In genomic region chr7:81770823-81771222, GRCh38 we compare ENCODE assay signal across 23 cellular contexts. TPM values are rescaled to one million over a fixed set of nuclear protein-coding genes. Genes with fewer than 3 reads are reported as not detected.
DNase-seq lines count a peak whose midpoint lies in the region; ATAC-seq and TF ChIP-seq lines count a peak whose summit lies in the region.
"Had no signal": no experiment of that assay in that cellular context is flagged by ENCODE, and none has a peak within 500 bp of the region (broad histone marks: within the 10 kb centered on the region; RNA-seq: fewer than 3 reads in every experiment).

No MANE protein-coding gene starts in this region.

- H3K27ac ChIP-seq in 22Rv1 (peak overlapping the region; percentile 84), PC-9 (no peak overlapping the region), fibroblast of lung (ENCODE audit: insufficient read depth, low read length) (no peak overlapping the region), spleen (peak overlapping the region in 6 of 8 donors; percentile 25 to 79 (median 66)), breast epithelium (peak overlapping the region in 1 of 2 donors; percentile 29)

- no peaks in the 10 kb centered on the region for H3F3A ChIP-seq in PC-9 (ENCODE audit: insufficient read depth, low read depth)

- no peaks in the 10 kb centered on the region for H3K27me3 ChIP-seq in PC-9 (ENCODE audit: insufficient read depth, low read depth)
- no peaks in the 10 kb centered on the region for H3K27me3 ChIP-seq in fibroblast of lung (ENCODE audit: control insufficient read depth, insufficient read depth, low read length)
- H3K27me3 ChIP-seq in spleen (replicated peaks in 1 of 7), result no peaks in the 10 kb centered on the region
- H3K27me3 ChIP-seq in breast epithelium, result no peaks in the 10 kb centered on the region
- H3K27me3 ChIP-seq: thyroid gland had no signal

- H3K4me3 ChIP-seq in PC-9 (no peak overlapping the region), fibroblast of lung (replicated peaks in 1 of 4; ENCODE audit: control extremely low read depth in 1 of 4, insufficient read depth in 1 of 4, low read depth in 3 of 4, low read length in 4 of 4) (no peak overlapping the region), spleen (no peak overlapping the region), breast epithelium (no peak overlapping the region)

- no peak for TF ChIP-seq POLR2A in spleen (IDR thresholded peaks at IDR 0.05)
- TF ChIP-seq POLR2A in breast epithelium (IDR thresholded peaks at IDR 0.05), result no peak

- H3K36me3 ChIP-seq in PC-9 (ENCODE audit: low read depth) (no peaks in the 10 kb centered on the region), fibroblast of lung (ENCODE audit: control insufficient read depth, insufficient read depth, low read length) (no peaks in the 10 kb centered on the region), spleen (no peaks in the 10 kb centered on the region), breast epithelium (no peaks in the 10 kb centered on the region)
- H3K36me3 ChIP-seq: thyroid gland had no signal

- no peaks in the 10 kb centered on the region for H3K9me3 ChIP-seq in PC-9 (ENCODE audit: insufficient read depth, low read depth)
- H3K9me3 ChIP-seq in fibroblast of lung (ENCODE audit: control insufficient read depth, insufficient read depth, low read depth, low read length), result no peaks in the 10 kb centered on the region
- no peaks in the 10 kb centered on the region for H3K9me3 ChIP-seq in spleen
- no peaks in the 10 kb centered on the region for H3K9me3 ChIP-seq in breast epithelium
- H3K9me3 ChIP-seq: thyroid gland had no signal

- H3K79me2 ChIP-seq in PC-9 (ENCODE audit: low read depth) (no peaks in the 10 kb centered on the region), fibroblast of lung (ENCODE audit: control insufficient read depth, insufficient read depth, low read length) (peaks cover 40% of the 10 kb centered on the region)

- POLR2A ChIA-PET in PC-9 (lab: Charles Lee; ENCODE audit: unreplicated experiment), result no interaction called here

- CTCF ChIA-PET in PC-9 (lab: Charles Lee), result no interaction called here

- no peak overlapping the region for H3K9ac ChIP-seq in fibroblast of lung (ENCODE audit: insufficient read depth, low read length)

- ATAC-seq in left lobe of liver, result no peak
- ATAC-seq: activated T-cell treated with anti-CD3 and anti-CD28 coated beads, Interleukin-2, amount 50 U/mL, for 72 hours; left colon had no signal

- H4K20me1 ChIP-seq in PC-9 (ENCODE audit: insufficient read depth), result no peaks in the 10 kb centered on the region
- H4K20me1 ChIP-seq in fibroblast of lung (ENCODE audit: control insufficient read depth, extremely low read depth, insufficient read depth, low read length), result no peaks in the 10 kb centered on the region

- no peaks in the 10 kb centered on the region for H3K4me1 ChIP-seq in PC-9 (replicated peaks; ENCODE audit: insufficient read depth)
- H3K4me1 ChIP-seq in fibroblast of lung (ENCODE audit: control insufficient read depth, extremely low read depth, insufficient read depth, low read length), result peaks cover 9% of the 10 kb centered on the region
- H3K4me1 ChIP-seq in spleen, result peaks cover 0 to 44% (median 0%) of the 10 kb centered on the region in 6 donors
- H3K4me1 ChIP-seq in breast epithelium, result no peaks in the 10 kb centered on the region

- intact Hi-C loops in PC-9 (cut with micrococcal nuclease; ENCODE audit: unreplicated experiment), result no loop called here
- intact Hi-C loops in spleen (cut with DNase I; ENCODE audit: low total_unique reads), result no loop called here
- intact Hi-C loops in breast epithelium (cut with DNase I; ENCODE audit: low total_unique reads), result no loop called here

- no peak for DNase-seq in PC-9
- DNase-seq in fibroblast of lung (ENCODE audit: low read depth in 2 of 2), result no peak
- DNase-seq in spleen, result no peak
- DNase-seq in left lobe of liver (ENCODE audit: low spot score), result no peak
- DNase-seq in OCI-M1 (lab: John Stamatoyannopoulos, UW), result no peak
- DNase-seq in RKO (ENCODE audit: low spot score), result no peak
- no peak for DNase-seq in breast epithelium (ENCODE audit: low spot score in 2 of 2)
- DNase-seq: activated CD4-positive, alpha-beta T cell treated with anti-CD3 and anti-CD28 coated beads, Interleukin-2, amount 10 ng/mL, durations not matched to agents 24 days and 14 days; activated naive CD4-positive, alpha-beta T cell treated with Interleukin-2 at 50 U/mL for 16 hours; activated T-cell treated with anti-CD3 and anti-CD28 coated beads, Interleukin-2, amount 50 U/mL, for 72 hours; Karpas-422; MV-4-11; NCI-H187; NCI-H2227 treated with DMSO at 0.1 percent for 48 hours; stimulated activated CD4-positive, alpha-beta T cell treated with anti-CD3 and anti-CD28 coated beads, Interleukin-4, amount 100 ng/mL, for 4 hours; stimulated activated naive CD4-positive, alpha-beta T cell had no signal

- no peak overlapping the region for H3K4me2 ChIP-seq in PC-9
- H3K4me2 ChIP-seq in fibroblast of lung (ENCODE audit: extremely low read depth, insufficient read depth, low read length), result no peak overlapping the region

- TF ChIP-seq CTCF in 22Rv1 (IDR thresholded peaks at IDR 0.05) (no peak), PC-9 (conservative IDR thresholded peaks at IDR 0.05) (no peak), fibroblast of lung (conservative IDR thresholded peaks at IDR 0.05 in 1 of 2, IDR thresholded peaks at IDR 0.05 in 1 of 2; ENCODE audit: low read depth in 1 of 2, low read length in 2 of 2) (no peak), spleen (IDR thresholded peaks at IDR 0.05 in 8 of 11, conservative IDR thresholded peaks at IDR 0.05 in 3 of 11) (no peak), breast epithelium (IDR thresholded peaks at IDR 0.05) (no peak)

- BruUV-seq in PC-9 (replicated peaks; lab: Mats Ljungman, UMichigan), result no TSS peak

- H2AFZ ChIP-seq in PC-9 (0 out of 2 replicates have a peak overlapping the region, but pooled peaks have one; percentile 39), fibroblast of lung (ENCODE audit: low read length) (peak overlapping the region; percentile 66)

- WGBS in spleen, 5 donors, result 68 to 79% (median 70%) methylated on average over 6 of the region's 6 CpGs

- H3K9me2 ChIP-seq in PC-9 (ENCODE audit: insufficient read depth), result no peaks in the 10 kb centered on the region

RNA-seq across cellular contexts. Expression of gene HGF, which starts 1.0 kb away (rescaled TPM):
- not detected in 2 replicates for total RNA-seq in PC-9 (2021)
- 108 and 243 TPM in 2 replicates for total RNA-seq in fibroblast of lung
- 177 and 212 TPM in 2 replicates for polyA plus RNA-seq in fibroblast of lung
- 132 and 156 TPM in 2 replicates for polyA plus RNA-seq in fibroblast of lung (2012)
- 60.7 and 95.2 TPM in 2 replicates for polyA minus RNA-seq in fibroblast of lung (ENCODE audit: low replicate concordance)
- 10 to 100 TPM; 10.4 to 33.6 (median 24.8) TPM for total RNA-seq in spleen
- 1 to 10 TPM in 1 of 3 donors, under 1 TPM in 2; 0.80 to 1.3 (median 0.87) TPM for polyA plus RNA-seq in spleen
- total RNA-seq in left lobe of liver, result 19.2 TPM
- total RNA-seq in breast epithelium, result 10 to 100 TPM in 1 of 3 donors, 1 to 10 TPM in 2; 8.5 to 15.7 (median 8.6) TPM
- total RNA-seq: A673; activated CD4-positive, alpha-beta T cell treated with anti-CD3 and anti-CD28 coated beads, Interleukin-2, amount 10 ng/mL, durations not matched to agents 24 days and 14 days; activated T-cell treated with anti-CD3 and anti-CD28 coated beads, Interleukin-2, amount 50 U/mL, for 72 hours; HT1080; T-helper 2 cell treated with Interferon-gamma antibody and Interleukin-4, amounts not matched to agents 100 ng/mL and 5 ng/mL, for 36 hours had no signal
- polyA plus RNA-seq: neural cell had no signal

Comparison
In these comparisons a context has a peak if more than half of its experiments do, and no peak if none do; other contexts are left out.
1. H3K27ac ChIP-seq: peak in 22Rv1 (single experiment) and spleen (6 of 8); none in PC-9 (single experiment) and fibroblast of lung (single experiment).